10 cellular contexts compared by ENCODE assay signal in genomic region chr16:17211797-17212196, GRCh38.
A peak's percentile ranks its signal among the peaks of the same experiment; 100 is the strongest.
DNase-seq lines count a peak whose midpoint lies in the region; ATAC-seq, FAIRE-seq and TF ChIP-seq lines count a peak whose summit lies in the region.
"Had no signal": no experiment of that assay in that cellular context is flagged by ENCODE, and none has a peak within 500 bp of the region (broad histone marks: within the 10 kb centered on the region; RNA-seq: fewer than 3 reads in every experiment).

No MANE protein-coding gene starts in this region.

- H3K79me2 ChIP-seq in K562 (ENCODE audit: control insufficient read depth, insufficient read depth, low read length): no peaks in the 10 kb centered on the region

- WGBS in K562 (ENCODE audit: insufficient coverage, low coverage, missing lambda C conversion rate): 0% methylated on average over 4 of the region's 4 CpGs

- TF ChIP-seq CTCF in K562 (IDR thresholded peaks at IDR 0.05 in 2 of 3, conservative IDR thresholded peaks at IDR 0.05 in 1 of 3; ENCODE audit: insufficient read depth in 2 of 3, low read depth in 1 of 3, low read length in 3 of 3): peak; percentile 53 to 95 (median 70)
- TF ChIP-seq CTCF in coronary artery (IDR thresholded peaks at IDR 0.05): no peak
- no peak for TF ChIP-seq CTCF in kidney (IDR thresholded peaks at IDR 0.05; ENCODE audit: borderline replicate concordance, extremely low read depth, insufficient read depth)

- peak; percentile 83 for ATAC-seq in K562

- CTCF ChIA-PET in K562 (lab: Yijun Ruan, JAX; ENCODE audit: low intra/inter-chr PET ratio): no interaction called here

- H2AFZ ChIP-seq in K562 (ENCODE audit: low read depth, low read length): no peak overlapping the region

- TF ChIP-seq EP300 in K562 (IDR thresholded peaks at IDR 0.05; ENCODE audit: low read length): no peak

- no peak overlapping the region for H3K4me2 ChIP-seq in K562 (ENCODE audit: insufficient read depth, low read length)
- H3K4me2 ChIP-seq: BLaER1 had no signal

- no peaks in the 10 kb centered on the region for H3K4me1 ChIP-seq in K562 (replicated peaks in 1 of 2; ENCODE audit: control insufficient read depth in 2 of 2, insufficient read depth in 2 of 2, low read length in 2 of 2)
- no peaks in the 10 kb centered on the region for H3K4me1 ChIP-seq in kidney (ENCODE audit: control insufficient read depth in 1 of 2, insufficient read depth in 1 of 2, low read depth in 1 of 2, low read length in 2 of 2)
- H3K4me1 ChIP-seq: suprapubic skin had no signal

- no peaks in the 10 kb centered on the region for H3K9me1 ChIP-seq in K562 (ENCODE audit: control insufficient read depth, insufficient read depth, low read length)

- H3K4me3 ChIP-seq in K562 (no peak overlapping the region), coronary artery (no peak overlapping the region), kidney (ENCODE audit: low read length in 2 of 2) (no peak overlapping the region)
- H3K4me3 ChIP-seq: BLaER1, suprapubic skin had no signal

- no peaks in the 10 kb centered on the region for H4K20me1 ChIP-seq in K562 (replicated peaks; ENCODE audit: control insufficient read depth, insufficient read depth, low read length)

- BruUV-seq in K562 (replicated peaks; lab: Mats Ljungman, UMichigan): no TSS peak

- H3K27me3 ChIP-seq in K562 (ENCODE audit: control insufficient read depth in 2 of 2, insufficient read depth in 2 of 2, low read length in 2 of 2): peaks cover 5 to 11% of the 10 kb centered on the region in 2 experiments; a peak in 3 of 5 replicates
- H3K27me3 ChIP-seq: BLaER1, suprapubic skin had no signal

- H3K9me3 ChIP-seq in K562 (replicated peaks; ENCODE audit: control insufficient read depth, insufficient read depth, low read depth, low read length) (no peaks in the 10 kb centered on the region; the same call in none of the 2 replicates), kidney (ENCODE audit: control insufficient read depth in 1 of 2, low read length in 2 of 2) (peaks cover 0 to 7% of the 10 kb centered on the region in 2 donors)
- H3K9me3 ChIP-seq: suprapubic skin had no signal

- in situ Hi-C loops in K562 (cut with MboI): no loop called here

- TF ChIP-seq RAD21 in K562 (CRISPR knock-in tag; conservative IDR thresholded peaks at IDR 0.05 in 1 of 2, IDR thresholded peaks at IDR 0.05 in 1 of 2): peak in 1 of 2 experiments; percentile 63; a peak in 2 of 4 replicates

- no peak overlapping the region for H3K9ac ChIP-seq in K562 (ENCODE audit: insufficient read depth in 1 of 2, low read depth in 2 of 2, low read length in 2 of 2)
- H3K9ac ChIP-seq in kidney (ENCODE audit: low read length in 2 of 2): no peak overlapping the region
- H3K9ac ChIP-seq: BLaER1 had no signal

- DNase-seq in NCI-H345 (lab: John Stamatoyannopoulos, UW): peak; percentile 13
- no peak for DNase-seq in NCI-H345 treated with DMSO at 0.1 percent for 48 hours (lab: John Stamatoyannopoulos, UW; ENCODE audit: unreplicated experiment)
- DNase-seq in RPMI8226: peak; percentile 28
- DNase-seq in K562 (ENCODE audit: extremely low read depth in 1 of 4, low spot score in 3 of 4): peak; percentile 15 to 25 (median 20)
- DNase-seq in stimulated activated CD4-positive, alpha-beta T cell treated with anti-CD3 and anti-CD28 coated beads, Interleukin-4, amount 100 ng/mL, for 4 hours: peak; percentile 6
- no peak for DNase-seq in coronary artery (ENCODE audit: low spot score)
- no peak for DNase-seq in kidney
- DNase-seq in OCI-M1 (lab: John Stamatoyannopoulos, UW): no peak

- FAIRE-seq in K562 (lab: Jason Lieb, UNC) (peak; percentile 35), kidney (lab: Jason Lieb, UNC) (no peak)

- intact Hi-C loops in K562 (cut with micrococcal nuclease): no loop called here
- intact Hi-C loops in kidney (cut with DNase I): no loop called here

- POLR2A ChIA-PET in K562 (lab: Yijun Ruan, JAX): interaction anchor here (0.7 kb wide), 1 partner anchor 359 kb away, joined by 3 read pairs; no protein-coding TSS in a partner anchor

- no peak overlapping the region for H3K27ac ChIP-seq in K562 (ENCODE audit: extremely low read depth, low read depth, low read length)
- no peak overlapping the region for H3K27ac ChIP-seq in coronary artery
- H3K27ac ChIP-seq in kidney (ENCODE audit: low read depth in 2 of 2, low read length in 2 of 2): no peak overlapping the region
- H3K27ac ChIP-seq: BLaER1, suprapubic skin had no signal

- no peaks in the 10 kb centered on the region for H3K36me3 ChIP-seq in K562 (ENCODE audit: control insufficient read depth, insufficient read depth, low read length)
- H3K36me3 ChIP-seq in kidney (ENCODE audit: control insufficient read depth in 1 of 2, insufficient read depth in 2 of 2, low read length in 2 of 2): no peaks in the 10 kb centered on the region
- H3K36me3 ChIP-seq: suprapubic skin had no signal

- no peak for TF ChIP-seq POLR2A in K562 (conservative IDR thresholded peaks at IDR 0.05)

TF ChIP-seq in K562, 482 proteins besides CTCF, POLR2A, EP300 and RAD21 (continues in another document):
- no peak for TF ChIP-seq MCM5 (IDR thresholded peaks at IDR 0.05; ENCODE audit: low read depth)
- TF ChIP-seq THAP7 (CRISPR knock-in tag; IDR thresholded peaks at IDR 0.05): no peak
- no peak for TF ChIP-seq REST (CRISPR knock-in tag; IDR thresholded peaks at IDR 0.05; ENCODE audit: low read depth)
- no peak for TF ChIP-seq RBBP5 (IDR thresholded peaks at IDR 0.05; ENCODE audit: borderline replicate concordance, insufficient read depth, low read length, poor library complexity, severe bottlenecking)
- TF ChIP-seq, protein P1, sequence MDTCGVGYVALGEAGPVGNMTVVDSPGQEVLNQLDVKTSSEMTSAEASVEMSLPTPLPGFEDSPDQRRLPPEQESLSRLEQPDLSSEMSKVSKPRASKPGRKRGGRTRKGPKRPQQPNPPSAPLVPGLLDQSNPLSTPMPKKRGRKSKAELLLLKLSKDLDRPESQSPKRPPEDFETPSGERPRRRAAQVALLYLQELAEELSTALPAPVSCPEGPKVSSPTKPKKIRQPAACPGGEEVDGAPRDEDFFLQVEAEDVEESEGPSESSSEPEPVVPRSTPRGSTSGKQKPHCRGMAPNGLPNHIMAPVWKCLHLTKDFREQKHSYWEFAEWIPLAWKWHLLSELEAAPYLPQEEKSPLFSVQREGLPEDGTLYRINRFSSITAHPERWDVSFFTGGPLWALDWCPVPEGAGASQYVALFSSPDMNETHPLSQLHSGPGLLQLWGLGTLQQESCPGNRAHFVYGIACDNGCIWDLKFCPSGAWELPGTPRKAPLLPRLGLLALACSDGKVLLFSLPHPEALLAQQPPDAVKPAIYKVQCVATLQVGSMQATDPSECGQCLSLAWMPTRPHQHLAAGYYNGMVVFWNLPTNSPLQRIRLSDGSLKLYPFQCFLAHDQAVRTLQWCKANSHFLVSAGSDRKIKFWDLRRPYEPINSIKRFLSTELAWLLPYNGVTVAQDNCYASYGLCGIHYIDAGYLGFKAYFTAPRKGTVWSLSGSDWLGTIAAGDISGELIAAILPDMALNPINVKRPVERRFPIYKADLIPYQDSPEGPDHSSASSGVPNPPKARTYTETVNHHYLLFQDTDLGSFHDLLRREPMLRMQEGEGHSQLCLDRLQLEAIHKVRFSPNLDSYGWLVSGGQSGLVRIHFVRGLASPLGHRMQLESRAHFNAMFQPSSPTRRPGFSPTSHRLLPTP (IDR thresholded peaks at IDR 0.05; ENCODE audit: borderline replicate concordance, extremely low read depth, insufficient read length): no peak
- TF ChIP-seq CHD1 (IDR thresholded peaks at IDR 0.05; ENCODE audit: low read length): no peak
- TF ChIP-seq PRMT5 (CRISPR knock-in tag; IDR thresholded peaks at IDR 0.05): no peak

Comparison
In these comparisons a context has a peak if more than half of its experiments do, and no peak if none do; other contexts are left out.
1. DNase-seq: peak in NCI-H345 (single experiment), RPMI8226 (single experiment), K562 (4 of 4) and stimulated activated CD4-positive, alpha-beta T cell treated with anti-CD3 and anti-CD28 coated beads, Interleukin-4, amount 100 ng/mL, for 4 hours (2 of 2); none in NCI-H345 treated with DMSO at 0.1 percent for 48 hours (single experiment), coronary artery (single experiment), kidney (single experiment) and OCI-M1 (single experiment).
2. CTCF ChIP-seq: peak in K562 (3 of 3); none in coronary artery (single experiment) and kidney (single experiment).